ENCODE assay signal across 23 cellular contexts in the genomic region with DNA sequence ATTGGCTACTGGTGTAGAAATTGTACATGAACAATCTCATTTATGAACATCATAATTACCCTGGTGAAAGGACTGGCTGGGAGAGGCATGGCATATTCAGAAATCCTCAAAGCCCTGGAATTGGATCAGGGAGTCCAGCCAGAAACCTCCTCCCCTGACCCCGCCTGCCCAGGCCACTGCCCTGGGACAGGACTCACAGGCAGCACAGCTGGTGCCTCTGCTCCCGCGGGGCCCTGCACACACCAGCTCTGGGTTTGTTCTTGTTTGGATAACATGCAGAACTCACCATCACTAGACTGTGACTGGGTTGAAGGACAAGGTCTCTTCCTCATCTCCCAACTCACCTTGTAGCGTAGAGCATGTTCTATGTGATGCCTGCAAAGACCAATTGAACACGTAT.
"Had no signal": no experiment of that assay in that cellular context is flagged by ENCODE, and none has a peak within 500 bp of the region (broad histone marks: within the 10 kb centered on the region; RNA-seq: fewer than 3 reads in every experiment).

No MANE protein-coding gene starts in this region.

- H3K27me3 Mint-ChIP-seq: activated naive CD8-positive, alpha-beta T cell treated with anti-CD3 and anti-CD28 coated beads, Interleukin-2, amount 10 ng/mL, durations not matched to agents 7 days and 5 days; IgD-negative memory B cell had no signal

- H3K4me3 Mint-ChIP-seq: activated CD8-positive, alpha-beta T cell treated with anti-CD3 and anti-CD28 coated beads, Interleukin-2, amount 10 ng/mL, durations not matched to agents 7 days and 5 days; activated naive CD8-positive, alpha-beta T cell treated with anti-CD3 and anti-CD28 coated beads, Interleukin-2, amount 10 ng/mL, durations not matched to agents 7 days and 5 days had no signal

- DNase-seq: activated CD4-positive, alpha-beta T cell treated with anti-CD3 and anti-CD28 coated beads for 4 hours; activated CD4-positive, alpha-beta T cell treated with anti-CD3 and anti-CD28 coated beads, Interleukin-2, amount 50 U/mL, for 4 hours; activated CD8-positive, alpha-beta memory T cell treated with anti-CD3 and anti-CD28 coated beads, Interleukin-2, amount 50 U/mL, for 48 hours; activated CD8-positive, alpha-beta T cell treated with anti-CD3 and anti-CD28 coated beads, Interleukin-2, amount 10 ng/mL, durations not matched to agents 7 days and 5 days; activated naive CD4-positive, alpha-beta T cell treated with anti-CD3 and anti-CD28 coated beads, Interleukin-2, amount 50 U/mL, for 16 hours; activated naive CD8-positive, alpha-beta T cell treated with anti-CD3 and anti-CD28 coated beads, Interleukin-2, amount 10 ng/mL, durations not matched to agents 7 days and 5 days; activated T-cell treated with anti-CD3 and anti-CD28 coated beads, Interleukin-2, amount 50 U/mL, for 1 hour; adrenal gland; aorta; MM.1S; NCI-H1105; NCI-H1436 treated with DMSO at 0.1 percent for 48 hours; NCI-H187; NCI-H2081; NCI-H446; NCI-H524; Peyer's patch; Right ventricle myocardium superior; SJCRH30; SW 1271 had no signal

- H3K4me1 Mint-ChIP-seq: activated naive CD8-positive, alpha-beta T cell treated with anti-CD3 and anti-CD28 coated beads, Interleukin-2, amount 10 ng/mL, durations not matched to agents 7 days and 5 days; IgD-negative memory B cell had no signal

- H3K27ac Mint-ChIP-seq: activated CD8-positive, alpha-beta T cell treated with anti-CD3 and anti-CD28 coated beads, Interleukin-2, amount 10 ng/mL, durations not matched to agents 7 days and 5 days; activated naive CD8-positive, alpha-beta T cell treated with anti-CD3 and anti-CD28 coated beads, Interleukin-2, amount 10 ng/mL, durations not matched to agents 7 days and 5 days had no signal

- H3K27ac ChIP-seq: adrenal gland, KMS-11, Peyer's patch, RWPE1, SJCRH30 had no signal

- H3K27me3 ChIP-seq: adrenal gland, Peyer's patch, SJCRH30 had no signal

- H3K36me3 ChIP-seq: adrenal gland, Peyer's patch had no signal

- H3K4me3 ChIP-seq: adrenal gland, Peyer's patch, SJCRH30 had no signal

- H3K4me2 ChIP-seq: KMS-11 had no signal

- H3K9me3 ChIP-seq: adrenal gland, Peyer's patch had no signal

- H3K9ac ChIP-seq: KMS-11 had no signal

- H3K4me1 ChIP-seq: adrenal gland, Peyer's patch, SJCRH30 had no signal
